Comparison of ENCODE assay signal across 15 cellular contexts in the genomic region with DNA sequence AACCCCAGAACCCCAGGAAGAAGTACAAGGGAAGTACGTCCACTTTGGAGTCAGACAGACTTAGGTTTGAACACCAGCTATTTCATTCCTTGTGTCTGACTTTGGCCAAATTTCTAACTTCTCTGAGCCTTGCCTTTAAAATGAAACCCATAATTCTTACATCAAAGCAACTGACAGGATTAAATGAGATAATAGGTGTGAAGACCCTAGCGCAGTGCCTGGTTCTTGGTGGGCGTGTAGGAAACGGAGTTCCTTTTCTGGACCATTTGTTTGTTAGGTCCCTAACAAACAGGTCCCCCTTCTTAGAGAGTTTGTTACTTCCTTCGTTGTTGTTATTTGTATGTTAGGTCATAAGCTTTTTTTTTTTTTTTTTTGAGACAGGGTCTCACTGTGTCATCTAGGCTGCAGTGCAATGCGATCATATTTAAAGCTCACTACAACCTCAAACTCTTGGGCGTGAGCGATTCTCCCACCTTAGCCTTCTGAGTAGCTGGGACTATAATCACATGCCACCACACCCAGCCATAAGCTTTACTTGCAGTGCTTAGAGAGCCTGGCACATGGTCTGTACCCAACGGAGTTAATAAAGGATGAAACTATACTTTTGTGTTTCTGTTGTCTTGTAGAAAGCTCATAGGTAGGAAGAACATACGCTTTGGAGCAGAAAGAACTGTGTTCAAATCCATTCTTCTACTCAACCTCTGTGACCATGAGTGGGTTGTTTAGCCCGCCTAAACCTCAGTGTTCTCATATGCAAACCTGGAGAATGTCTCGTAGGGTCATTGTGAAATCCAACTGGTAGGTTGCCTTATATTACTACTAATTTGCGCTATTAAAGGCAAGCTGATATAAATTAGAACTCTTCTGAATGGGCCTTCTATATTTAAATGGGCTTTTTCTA. TPM values are rescaled to one million over a fixed set of nuclear protein-coding genes. Genes with fewer than 3 reads are reported as not detected.
DNase-seq lines count a peak whose midpoint lies in the region; ATAC-seq and TF ChIP-seq lines count a peak whose summit lies in the region.
"Had no signal": no experiment of that assay in that cellular context is flagged by ENCODE, and none has a peak within 500 bp of the region (broad histone marks: within the 10 kb centered on the region; RNA-seq: fewer than 3 reads in every experiment).

No MANE protein-coding gene starts in this region.

- H3K4me1 ChIP-seq in Caco-2 (peaks cover 9% of the 10 kb centered on the region), RWPE2 (ENCODE audit: insufficient read depth, poor library complexity, severe bottlenecking) (peaks cover 11% of the 10 kb centered on the region)

- H3K27me3 ChIP-seq in Caco-2 (replicated peaks; ENCODE audit: control insufficient read depth, insufficient read depth, low read length) (no peaks in the 10 kb centered on the region), RWPE2 (ENCODE audit: insufficient read depth, poor library complexity, severe bottlenecking) (no peaks in the 10 kb centered on the region)

- H3K27ac Mint-ChIP-seq in Caco-2 (ENCODE audit: unreplicated experiment) (peak overlapping the region; percentile 19), nephron progenitor cell (peak overlapping the region; percentile 65)
- H3K27ac Mint-ChIP-seq: natural killer cell had no signal

- BruUV-seq in Caco-2 (replicated peaks; lab: Mats Ljungman, UMichigan): TSS peak; percentile 7

- TF ChIP-seq CTCF in Caco-2 (IDR thresholded peaks at IDR 0.05; ENCODE audit: insufficient read depth in 1 of 2, low read depth in 1 of 2, low read length in 1 of 2, severe bottlenecking in 1 of 2, unreplicated experiment in 1 of 2) (no peak), RWPE2 (IDR thresholded peaks at IDR 0.05; ENCODE audit: poor library complexity, severe bottlenecking) (no peak), nephron progenitor cell (IDR thresholded peaks at IDR 0.05) (no peak)

- H3K36me3 ChIP-seq in Caco-2 (ENCODE audit: control insufficient read depth, insufficient read depth, low read length) (peaks cover 17% of the 10 kb centered on the region), RWPE2 (ENCODE audit: low read depth) (peaks cover 99% of the 10 kb centered on the region)

- ATAC-seq in RWPE2 (ENCODE audit: low read depth) (no peak), HG02973 (IDR thresholded peaks at IDR 0.05; ENCODE audit: unreplicated experiment) (no peak)
- ATAC-seq: stimulated activated naive CD8-positive, alpha-beta T cell treated with anti-CD3 and anti-CD28 coated beads, Interleukin-15, amount 100 ng/mL, for 72 hours had no signal

- no peaks in the 10 kb centered on the region for H3K9me3 Mint-ChIP-seq in Caco-2 (ENCODE audit: unreplicated experiment)
- no peaks in the 10 kb centered on the region for H3K9me3 Mint-ChIP-seq in nephron progenitor cell
- H3K9me3 Mint-ChIP-seq: natural killer cell; stimulated activated naive CD8-positive, alpha-beta T cell treated with anti-CD3 and anti-CD28 coated beads, Interleukin-15, amount 100 ng/mL, for 72 hours had no signal

- no peaks in the 10 kb centered on the region for H3K9me3 ChIP-seq in Caco-2
- H3K9me3 ChIP-seq in RWPE2 (ENCODE audit: severe bottlenecking): no peaks in the 10 kb centered on the region

- DNase-seq in Caco-2 (no peak), RWPE2 (ENCODE audit: low spot score) (no peak), epithelial cell of prostate (ENCODE audit: low read depth, low spot score) (no peak), nephron progenitor cell (no peak), ecto neural progenitor cell (ENCODE audit: low spot score) (no peak), DMS79 treated with DMSO at 0.1 percent for 48 hours (lab: John Stamatoyannopoulos, UW) (no peak)
- no peak for DNase-seq in stimulated activated CD4-positive, alpha-beta T cell treated with anti-CD3 and anti-CD28 coated beads, Interleukin-4, amount 100 ng/mL, for 1 hour
- DNase-seq: activated CD8-positive, alpha-beta memory T cell treated with anti-CD3 and anti-CD28 coated beads for 24 hours; activated gamma-delta T cell; DMS 273 treated with DMSO at 0.1 percent for 48 hours; natural killer cell; NCI-H446 treated with DMSO at 0.1 percent for 48 hours; stimulated activated naive CD8-positive, alpha-beta T cell treated with anti-CD3 and anti-CD28 coated beads, Interleukin-15, amount 100 ng/mL, for 72 hours had no signal

- H3K4me1 Mint-ChIP-seq in Caco-2 (ENCODE audit: low read depth, unreplicated experiment) (peaks cover 16% of the 10 kb centered on the region), nephron progenitor cell (no peaks in the 10 kb centered on the region)

- H3K27me3 Mint-ChIP-seq in Caco-2 (ENCODE audit: insufficient read depth, unreplicated experiment) (no peaks in the 10 kb centered on the region), nephron progenitor cell (ENCODE audit: low read depth, poor library complexity) (no peaks in the 10 kb centered on the region)
- H3K27me3 Mint-ChIP-seq: stimulated activated naive CD8-positive, alpha-beta T cell treated with anti-CD3 and anti-CD28 coated beads, Interleukin-15, amount 100 ng/mL, for 72 hours had no signal

- no peak overlapping the region for H3K4me3 ChIP-seq in Caco-2 (ENCODE audit: low read depth, low read length)
- H3K4me3 ChIP-seq in RWPE2 (ENCODE audit: severe bottlenecking): no peak overlapping the region
- H3K4me3 ChIP-seq: skin epidermis had no signal

- H3K27ac ChIP-seq in RWPE2 (ENCODE audit: poor library complexity, severe bottlenecking) (peak overlapping the region; percentile 57), epithelial cell of prostate (peak overlapping the region; percentile 46)

- H3K36me3 Mint-ChIP-seq in Caco-2 (ENCODE audit: insufficient read depth, unreplicated experiment) (peaks cover 100% of the 10 kb centered on the region), nephron progenitor cell (ENCODE audit: low read depth) (peaks cover 66% of the 10 kb centered on the region)

- POLR2A ChIA-PET in Caco-2 (lab: Charles Lee): interaction anchor here (0.6 to 0.7 kb wide), 3 partner anchors 63 to 630 kb away, joined by 4 to 6 read pairs (median 4); no protein-coding TSS in a partner anchor

- CTCF ChIA-PET in Caco-2 (lab: Charles Lee): interaction anchor here (0.6 to 1.7 kb wide), 7 partner anchors 9 to 1548 kb away, joined by 3 to 14 read pairs (median 4); no protein-coding TSS in a partner anchor

- intact Hi-C loops in Caco-2 (cut with micrococcal nuclease; ENCODE audit: unreplicated experiment): no loop called here

- no peak overlapping the region for H3K4me3 Mint-ChIP-seq in Caco-2 (ENCODE audit: unreplicated experiment)
- no peak overlapping the region for H3K4me3 Mint-ChIP-seq in nephron progenitor cell
- H3K4me3 Mint-ChIP-seq: natural killer cell; stimulated activated naive CD8-positive, alpha-beta T cell treated with anti-CD3 and anti-CD28 coated beads, Interleukin-15, amount 100 ng/mL, for 72 hours had no signal

RNA-seq across cellular contexts. Expression of a gene that starts 21.8 kb away (rescaled TPM):
- 1.3 and 2.6 TPM in 2 replicates for total RNA-seq in Caco-2 (2022)

RNA-seq across cellular contexts. Expression of a gene that starts 22.0 kb away (rescaled TPM):
- total RNA-seq in Caco-2 (2022): 789 and 838 TPM in 2 replicates
